8 cellular contexts compared by ENCODE assay signal in the genomic region with DNA sequence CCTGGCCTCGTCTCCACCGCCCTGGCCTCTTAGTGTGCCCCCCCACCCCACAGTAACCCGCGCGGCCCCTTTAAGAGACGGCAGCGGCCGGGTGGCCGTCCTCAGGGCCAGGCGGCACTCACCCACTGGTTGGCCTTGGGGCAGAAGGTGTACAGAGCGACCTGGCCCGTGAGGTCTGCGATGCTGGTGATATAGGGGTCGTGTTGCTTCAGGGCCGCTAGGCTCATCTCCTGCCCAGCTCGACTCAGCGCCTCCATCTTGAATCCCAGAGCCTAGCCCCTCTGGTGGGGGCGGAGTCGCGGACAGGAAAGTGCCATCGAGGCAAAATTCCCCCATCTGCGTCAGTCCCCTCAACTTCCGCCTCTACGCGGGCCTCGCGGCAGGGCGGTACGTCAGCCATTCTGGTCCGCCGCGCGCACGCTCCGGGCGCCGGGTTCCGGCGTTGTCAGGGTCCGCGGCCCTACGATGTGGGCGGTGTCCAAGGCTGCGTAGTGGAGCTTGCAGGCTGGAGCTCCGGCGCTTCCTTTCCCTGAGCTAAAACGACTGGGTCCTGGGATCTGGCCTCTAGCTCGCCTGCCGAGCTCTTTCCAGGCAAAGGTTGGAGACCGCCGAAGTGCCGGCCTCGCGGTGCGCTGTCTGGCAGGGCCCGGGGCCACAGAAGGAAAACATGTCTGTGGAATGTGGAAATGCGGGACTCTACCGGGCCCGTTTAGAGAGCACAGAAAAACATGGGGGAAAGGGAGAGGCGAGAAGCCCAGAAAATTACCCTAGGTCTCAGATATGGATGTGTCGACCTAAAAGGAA. TPM values are rescaled to one million over a fixed set of nuclear protein-coding genes. Genes with fewer than 3 reads are reported as not detected.
DNase-seq lines count a peak whose midpoint lies in the region; ATAC-seq and TF ChIP-seq lines count a peak whose summit lies in the region.

TSS of gene DCP1A (minus strand) at position 283 of the 804 bp plus-strand sequence. CDS start at position 257, 26 bp downstream.

- ATAC-seq in GM23338 (peak; percentile 95), RWPE2 (ENCODE audit: low read depth) (peak; percentile 95)
- peak; percentile 99 to 100 for ATAC-seq in natural killer cell treated with Interleukin-12 subunit alpha and Interleukin-12 subunit beta and Interleukin-15 and Interleukin-18, amount 100 ng/mL, for 72 hours
- ATAC-seq in stimulated activated naive CD8-positive, alpha-beta T cell treated with anti-CD3 and anti-CD28 coated beads, Interleukin-15, Interleukin-2, amounts not matched to agents 100 U/mL and 50 U/mL, for 24 hours, result peak; percentile 98

- H3K4me3 ChIP-seq in GM23338 (peak within 1 kb of the TSS; percentile 90), RWPE2 (ENCODE audit: severe bottlenecking) (peak within 1 kb of the TSS; percentile 76)

- H3K4me2 ChIP-seq in GM23338, result peak within 1 kb of the TSS; percentile 88

- peaks cover 13% of the 10 kb centered on the region; the same call in 1 of the 2 replicates for H4K20me1 ChIP-seq in GM23338 (replicated peaks; ENCODE audit: insufficient read depth)

- DNase-seq in EH (ENCODE audit: low read depth) (peak; percentile 97), GM23338 (ENCODE audit: low spot score) (peak; percentile 99), LHCN-M2 (ENCODE audit: low read depth) (peak; percentile 93), RWPE2 (ENCODE audit: low spot score) (peak; percentile 93), fibroblast of peridontal ligament (ENCODE audit: extremely low read depth) (peak; percentile 96)
- peak; percentile 95 for DNase-seq in activated T-helper 2 cell treated with anti-CD3 and anti-CD28 coated beads, Interferon-gamma antibody, Interleukin-2, Interleukin-4, amounts not matched to agents 10 μg/mL and 5 μg/mL and 100 μg/mL, durations not matched to agents 14 hours and 24 hours and 36 hours (ENCODE audit: low spot score)
- DNase-seq in natural killer cell treated with Interleukin-12 subunit alpha and Interleukin-12 subunit beta and Interleukin-15 and Interleukin-18, amount 100 ng/mL, for 72 hours (ENCODE audit: low spot score), result peak; percentile 97
- peak; percentile 94 for DNase-seq in stimulated activated naive CD8-positive, alpha-beta T cell treated with anti-CD3 and anti-CD28 coated beads, Interleukin-15, Interleukin-2, amounts not matched to agents 100 U/mL and 50 U/mL, for 24 hours

- H3K4me1 ChIP-seq in GM23338 (ENCODE audit: insufficient read depth), result peaks cover 6% of the 10 kb centered on the region; the same call in 1 of the 2 replicates
- peaks cover 10% of the 10 kb centered on the region for H3K4me1 ChIP-seq in RWPE2 (ENCODE audit: insufficient read depth, poor library complexity, severe bottlenecking)

- H3K36me3 ChIP-seq in GM23338 (ENCODE audit: insufficient read depth) (no peaks in the 10 kb centered on the region; the same call in 1 of the 2 replicates), RWPE2 (ENCODE audit: low read depth) (peaks cover 21% of the 10 kb centered on the region)

- peaks cover 14% of the 10 kb centered on the region for H3K4me1 Mint-ChIP-seq in GM23338
- H3K4me1 Mint-ChIP-seq in activated T-helper 2 cell treated with anti-CD3 and anti-CD28 coated beads, Interferon-gamma antibody, Interleukin-2, Interleukin-4, amounts not matched to agents 10 μg/mL and 5 μg/mL and 100 μg/mL, durations not matched to agents 14 hours and 24 hours and 36 hours (ENCODE audit: low read depth), result peaks cover 35% of the 10 kb centered on the region
- H3K4me1 Mint-ChIP-seq in natural killer cell treated with Interleukin-12 subunit alpha and Interleukin-12 subunit beta and Interleukin-15 and Interleukin-18, amount 100 ng/mL, for 72 hours (ENCODE audit: low read depth in 2 of 2), result peaks cover 13 to 37% of the 10 kb centered on the region in 2 donors

- H3K9me3 ChIP-seq in RWPE2 (ENCODE audit: severe bottlenecking), result no peaks in the 10 kb centered on the region

- peaks cover 5% of the 10 kb centered on the region for H3K27me3 Mint-ChIP-seq in GM23338 (ENCODE audit: insufficient read depth, low read depth, poor library complexity)
- no peaks in the 10 kb centered on the region for H3K27me3 Mint-ChIP-seq in activated T-helper 2 cell treated with anti-CD3 and anti-CD28 coated beads, Interferon-gamma antibody, Interleukin-2, Interleukin-4, amounts not matched to agents 10 μg/mL and 5 μg/mL and 100 μg/mL, durations not matched to agents 14 hours and 24 hours and 36 hours (ENCODE audit: low read depth)
- no peaks in the 10 kb centered on the region for H3K27me3 Mint-ChIP-seq in natural killer cell treated with Interleukin-12 subunit alpha and Interleukin-12 subunit beta and Interleukin-15 and Interleukin-18, amount 100 ng/mL, for 72 hours

- H3K27me3 ChIP-seq in GM23338 (ENCODE audit: insufficient read depth), result no peaks in the 10 kb centered on the region
- H3K27me3 ChIP-seq in RWPE2 (ENCODE audit: insufficient read depth, poor library complexity, severe bottlenecking), result no peaks in the 10 kb centered on the region

- TF ChIP-seq CTCF in GM23338 (conservative IDR thresholded peaks at IDR 0.05; ENCODE audit: low read depth in 2 of 2) (0 out of 4 replicates have a peak, but pooled peaks of 1 of the 2 experiments have one; percentile 11), RWPE2 (IDR thresholded peaks at IDR 0.05; ENCODE audit: poor library complexity, severe bottlenecking) (no peak)

- peaks cover 3% of the 10 kb centered on the region; the same call in 1 of the 2 replicates for H3F3A ChIP-seq in GM23338 (replicated peaks; ENCODE audit: low read depth)

- H3K4me3 Mint-ChIP-seq in GM23338, result peak within 1 kb of the TSS; percentile 100
- H3K4me3 Mint-ChIP-seq in activated T-helper 2 cell treated with anti-CD3 and anti-CD28 coated beads, Interferon-gamma antibody, Interleukin-2, Interleukin-4, amounts not matched to agents 10 μg/mL and 5 μg/mL and 100 μg/mL, durations not matched to agents 14 hours and 24 hours and 36 hours (ENCODE audit: low read depth), result peak within 1 kb of the TSS; percentile 98
- H3K4me3 Mint-ChIP-seq in natural killer cell treated with Interleukin-12 subunit alpha and Interleukin-12 subunit beta and Interleukin-15 and Interleukin-18, amount 100 ng/mL, for 72 hours, result peak within 1 kb of the TSS; percentile 96

- peaks cover 44% of the 10 kb centered on the region for H3K79me2 ChIP-seq in GM23338 (replicated peaks; ENCODE audit: insufficient read depth)

- H3K27ac Mint-ChIP-seq in GM23338, result peak within 1 kb of the TSS; percentile 100
- H3K27ac Mint-ChIP-seq in activated T-helper 2 cell treated with anti-CD3 and anti-CD28 coated beads, Interferon-gamma antibody, Interleukin-2, Interleukin-4, amounts not matched to agents 10 μg/mL and 5 μg/mL and 100 μg/mL, durations not matched to agents 14 hours and 24 hours and 36 hours, result peak within 1 kb of the TSS; percentile 96
- peak within 1 kb of the TSS; percentile 96 to 97 for H3K27ac Mint-ChIP-seq in natural killer cell treated with Interleukin-12 subunit alpha and Interleukin-12 subunit beta and Interleukin-15 and Interleukin-18, amount 100 ng/mL, for 72 hours

- peaks cover 14% of the 10 kb centered on the region for H3K36me3 Mint-ChIP-seq in GM23338 (ENCODE audit: low read depth)
- H3K36me3 Mint-ChIP-seq in activated T-helper 2 cell treated with anti-CD3 and anti-CD28 coated beads, Interferon-gamma antibody, Interleukin-2, Interleukin-4, amounts not matched to agents 10 μg/mL and 5 μg/mL and 100 μg/mL, durations not matched to agents 14 hours and 24 hours and 36 hours (ENCODE audit: low read depth), result peaks cover 23% of the 10 kb centered on the region
- H3K36me3 Mint-ChIP-seq in natural killer cell treated with Interleukin-12 subunit alpha and Interleukin-12 subunit beta and Interleukin-15 and Interleukin-18, amount 100 ng/mL, for 72 hours, result peaks cover 10% of the 10 kb centered on the region

- H2AFZ ChIP-seq in GM23338, result peak within 1 kb of the TSS; percentile 99

- H3K9me2 ChIP-seq in GM23338 (ENCODE audit: insufficient read depth), result no peaks in the 10 kb centered on the region

- intact Hi-C loops in activated T-helper 2 cell treated with anti-CD3 and anti-CD28 coated beads, Interferon-gamma antibody, Interleukin-2, Interleukin-4, amounts not matched to agents 10 μg/mL and 5 μg/mL and 100 μg/mL, durations not matched to agents 14 hours and 24 hours and 36 hours (cut with micrococcal nuclease), result loop anchor here (2.0 to 5.0 kb wide), 3 partner anchors 90 to 543 kb away; partner anchors contain the start of genes SELENOK and TKT

- peak within 1 kb of the TSS; percentile 98 for H3K27ac ChIP-seq in GM23338 (ENCODE audit: low read depth)
- H3K27ac ChIP-seq in RWPE2 (ENCODE audit: poor library complexity, severe bottlenecking), result peak within 1 kb of the TSS; percentile 43

- H3K9me3 Mint-ChIP-seq in GM23338, result peaks cover 2% of the 10 kb centered on the region; the same call in 2 of the 3 replicates
- H3K9me3 Mint-ChIP-seq in activated T-helper 2 cell treated with anti-CD3 and anti-CD28 coated beads, Interferon-gamma antibody, Interleukin-2, Interleukin-4, amounts not matched to agents 10 μg/mL and 5 μg/mL and 100 μg/mL, durations not matched to agents 14 hours and 24 hours and 36 hours, result no peaks in the 10 kb centered on the region
- no peaks in the 10 kb centered on the region for H3K9me3 Mint-ChIP-seq in natural killer cell treated with Interleukin-12 subunit alpha and Interleukin-12 subunit beta and Interleukin-15 and Interleukin-18, amount 100 ng/mL, for 72 hours

TF ChIP-seq in GM23338, 12 proteins besides CTCF, POLR2A, EP300 and RAD21 (continues in another document):
- TF ChIP-seq ZNF114 (CRISPR knock-in tag; IDR thresholded peaks at IDR 0.05), result no peak; the same call in 1 of the 2 replicates

RNA-seq across cellular contexts. Expression of gene DCP1A, which starts in this region (rescaled TPM):
- total RNA-seq in GM23338 (2014; rRNA removed; shearing (Covaris generic)), result 14.8 and 19.3 TPM in 2 replicates
- polyA plus RNA-seq in GM23338 (2016; fragmentation: Nextera tagmentation; extraction: Ambion mirVana), result 29.4 and 32.0 TPM in 2 replicates
- total RNA-seq in LHCN-M2 (2014; rRNA removed), result 12.2 and 13.4 TPM in 2 replicates
- polyA plus RNA-seq in LHCN-M2 (2012), result 4.6 TPM
- total RNA-seq in activated T-helper 2 cell treated with anti-CD3 and anti-CD28 coated beads, Interferon-gamma antibody, Interleukin-2, Interleukin-4, amounts not matched to agents 10 μg/mL and 5 μg/mL and 100 μg/mL, durations not matched to agents 14 hours and 24 hours and 36 hours, result 44.0 and 44.3 TPM in 2 replicates
- total RNA-seq in natural killer cell treated with Interleukin-12 subunit alpha and Interleukin-12 subunit beta and Interleukin-15 and Interleukin-18, amount 100 ng/mL, for 72 hours, result 10 to 100 TPM; 28.3 to 31.1 TPM

Comparison
In these comparisons a context has a peak if more than half of its experiments do, and no peak if none do; other contexts are left out.
1. Peak in every context shown above with its lines: DNase-seq, ATAC-seq, H3K4me3 ChIP-seq and H3K27ac ChIP-seq.